In genomic region chr18:29188760-29189159, GRCh38 we compare ENCODE assay signal across 20 cellular contexts.
DNase-seq lines count a peak whose midpoint lies in the region; ATAC-seq and TF ChIP-seq lines count a peak whose summit lies in the region.
"Had no signal": no experiment of that assay in that cellular context is flagged by ENCODE, and none has a peak within 500 bp of the region (broad histone marks: within the 10 kb centered on the region; RNA-seq: fewer than 3 reads in every experiment).

No MANE protein-coding gene starts in this region.

- peak; percentile 20 for DNase-seq in NCI-H748 (lab: John Stamatoyannopoulos, UW; ENCODE audit: unreplicated experiment)
- DNase-seq in NCI-H748 treated with DMSO at 0.1 percent for 48 hours (lab: John Stamatoyannopoulos, UW): no peak
- peak; percentile 11 for DNase-seq in HS-5 (ENCODE audit: low read depth)
- no peak for DNase-seq in RWPE2 (ENCODE audit: low spot score)
- DNase-seq in renal cortical epithelial cell (ENCODE audit: low read depth): peak; percentile 63
- no peak for DNase-seq in NCI-H1105 treated with DMSO at 0.1 percent for 48 hours (lab: John Stamatoyannopoulos, UW)
- no peak for DNase-seq in NCI-H2171 (lab: John Stamatoyannopoulos, UW)
- no peak for DNase-seq in NCI-H1092 (lab: John Stamatoyannopoulos, UW)
- DNase-seq: 8988T; activated CD4-positive, alpha-beta T cell treated with anti-CD3 and anti-CD28 coated beads for 48 hours; activated naive CD4-positive, alpha-beta T cell treated with anti-CD3 and anti-CD28 coated beads, Interleukin-2, amount 10 ng/mL, durations not matched to agents 7 days and 5 days; brain microvascular endothelial cell; DMS 273 treated with DMSO at 0.1 percent for 48 hours; effector CD4-positive, alpha-beta T cell; naive B cell; NCI-H2029 treated with DMSO at 0.1 percent for 48 hours; SJCRH30; small intestine had no signal

- peak overlapping the region; percentile 33 for H3K27ac ChIP-seq in RWPE2 (ENCODE audit: poor library complexity, severe bottlenecking)
- H3K27ac ChIP-seq: BLaER1 treated with 17β-estradiol and CSF1 and Interleukin-3, amounts not matched to agents 10 nM and 100 nM; brain microvascular endothelial cell; SJCRH30 had no signal

- peaks cover 16% of the 10 kb centered on the region for H3K4me1 ChIP-seq in RWPE2 (ENCODE audit: insufficient read depth, poor library complexity, severe bottlenecking)
- H3K4me1 ChIP-seq: BLaER1 treated with 17β-estradiol and CSF1 and Interleukin-3, amounts not matched to agents 10 nM and 100 nM; SJCRH30 had no signal

- TF ChIP-seq CTCF in RWPE2 (IDR thresholded peaks at IDR 0.05; ENCODE audit: poor library complexity, severe bottlenecking): no peak

- no peaks in the 10 kb centered on the region for H3K36me3 ChIP-seq in RWPE2 (ENCODE audit: low read depth)
- H3K36me3 ChIP-seq: BLaER1 treated with 17β-estradiol and CSF1 and Interleukin-3, amounts not matched to agents 10 nM and 100 nM; brain microvascular endothelial cell; SJCRH30 had no signal

- no peak overlapping the region for H3K4me3 ChIP-seq in RWPE2 (ENCODE audit: severe bottlenecking)
- H3K4me3 ChIP-seq: BLaER1 treated with 17β-estradiol and CSF1 and Interleukin-3, amounts not matched to agents 10 nM and 100 nM; SJCRH30 had no signal

- peak; percentile 71; the same call in 2 of the 3 replicates for ATAC-seq in RWPE2 (ENCODE audit: low read depth)
- ATAC-seq: stimulated activated memory B cell treated with anti-CD40 and anti-IgM and Interleukin-4, amounts not matched to agents 10 μg/mL and 1 μg/mL and 100 μg/mL, for 72 hours had no signal

- no peaks in the 10 kb centered on the region for H3K9me3 ChIP-seq in RWPE2 (ENCODE audit: severe bottlenecking)
- H3K9me3 ChIP-seq: BLaER1 treated with 17β-estradiol and CSF1 and Interleukin-3, amounts not matched to agents 10 nM and 100 nM; SJCRH30 had no signal

- no peaks in the 10 kb centered on the region for H3K27me3 ChIP-seq in RWPE2 (ENCODE audit: insufficient read depth, poor library complexity, severe bottlenecking)
- H3K27me3 ChIP-seq: BLaER1 treated with 17β-estradiol and CSF1 and Interleukin-3, amounts not matched to agents 10 nM and 100 nM; brain microvascular endothelial cell; SJCRH30 had no signal

Comparison
In these comparisons a context has a peak if more than half of its experiments do, and no peak if none do; other contexts are left out.
1. DNase-seq: peak in NCI-H748 (single experiment), HS-5 (single experiment) and renal cortical epithelial cell (single experiment); none in NCI-H748 treated with DMSO at 0.1 percent for 48 hours (single experiment), RWPE2 (single experiment), NCI-H1105 treated with DMSO at 0.1 percent for 48 hours (single experiment), NCI-H2171 (single experiment) and NCI-H1092 (single experiment).